22 cellular contexts compared by ENCODE assay signal in the genomic region with DNA sequence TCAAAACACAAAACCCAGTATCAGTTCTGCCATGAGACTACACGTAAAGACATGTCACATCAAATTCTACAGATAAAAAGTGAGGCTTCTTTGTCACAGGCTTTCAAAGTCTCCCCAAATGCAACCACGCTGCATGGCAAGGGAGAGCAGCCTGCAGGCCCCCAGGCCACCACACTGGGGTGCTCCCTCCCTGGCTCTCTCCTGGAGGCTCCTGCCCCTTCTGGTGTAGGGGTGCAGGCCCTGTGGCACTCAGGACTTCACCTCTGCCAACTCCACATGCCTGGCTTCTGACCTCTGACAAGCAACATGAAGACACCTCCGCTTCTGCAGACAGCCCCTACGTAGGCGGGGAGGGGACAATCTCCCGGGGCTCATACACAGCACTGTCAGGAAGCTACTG. TPM values are rescaled to one million over a fixed set of nuclear protein-coding genes. Genes with fewer than 3 reads are reported as not detected.
A peak's percentile ranks its signal among the peaks of the same experiment; 100 is the strongest.
DNase-seq lines count a peak whose midpoint lies in the region; ATAC-seq, FAIRE-seq and TF ChIP-seq lines count a peak whose summit lies in the region.
"Had no signal": no experiment of that assay in that cellular context is flagged by ENCODE, and none has a peak within 500 bp of the region (broad histone marks: within the 10 kb centered on the region; RNA-seq: fewer than 3 reads in every experiment).

No MANE protein-coding gene starts in this region.

- in situ Hi-C loops in HepG2 (cut with HindIII; ENCODE audit: extremely low pct_ligation_motif_present, low pct_unique_long_range_greater_than_20kb): no loop called here

- no peak overlapping the region for H3K4me2 ChIP-seq in HepG2 (ENCODE audit: low read depth, low read length)

- no peak for TF ChIP-seq EP300 in HepG2 (IDR thresholded peaks at IDR 0.05; ENCODE audit: low read depth in 2 of 2, low read length in 2 of 2)
- no peak for TF ChIP-seq EP300 in HepG2 (CRISPR knock-in tag; IDR thresholded peaks at IDR 0.05; ENCODE audit: borderline replicate concordance)

- H3K36me3 ChIP-seq in HepG2 (replicated peaks in 1 of 2; ENCODE audit: control insufficient read depth in 1 of 2, insufficient read depth in 2 of 2, low read length in 2 of 2) (peaks cover 31 to 60% of the 10 kb centered on the region in 2 experiments), upper lobe of right lung (peaks cover 82% of the 10 kb centered on the region)

- TF ChIP-seq RAD21 in HepG2 (CRISPR knock-in tag; IDR thresholded peaks at IDR 0.05): no peak

- FAIRE-seq in HepG2 (lab: Jason Lieb, UNC): no peak
- FAIRE-seq: bronchial epithelial cell had no signal

- H3K27ac ChIP-seq in RWPE1 (peak overlapping the region; percentile 42), HepG2 (ENCODE audit: extremely low read length, insufficient read depth, low read length) (no peak overlapping the region), upper lobe of right lung (no peak overlapping the region)
- H3K27ac ChIP-seq: gastrocnemius medialis, GM23248, psoas muscle, testis, vagina had no signal

- H3K9me3 Mint-ChIP-seq in activated T-cell treated with anti-CD3 and anti-CD28 coated beads, Interleukin-2, amount 50 U/mL, for 24 hours: no peaks in the 10 kb centered on the region
- H3K9me3 Mint-ChIP-seq in activated T-cell treated with anti-CD3 and anti-CD28 coated beads, Interleukin-2, amount 50 U/mL, for 4 hours: no peaks in the 10 kb centered on the region
- no peaks in the 10 kb centered on the region for H3K9me3 Mint-ChIP-seq in T-cell
- H3K9me3 Mint-ChIP-seq: activated naive CD4-positive, alpha-beta T cell treated with anti-CD3 and anti-CD28 coated beads, Interleukin-2, amount 50 U/mL, for 72 hours; activated T-helper 2 cell treated with anti-CD3 and anti-CD28 coated beads, Interferon-gamma antibody, Interleukin-2, Interleukin-4, amounts not matched to agents 10 μg/mL and 5 μg/mL and 100 μg/mL, durations not matched to agents 14 hours and 24 hours and 36 hours had no signal

- no peak overlapping the region for H3K9ac ChIP-seq in HepG2 (ENCODE audit: insufficient read depth, low read depth, low read length)
- H3K9ac ChIP-seq: GM23248 had no signal

- no peak overlapping the region for H2AFZ ChIP-seq in HepG2 (ENCODE audit: low read length)
- H2AFZ ChIP-seq: GM23248 had no signal

- no peak for DNase-seq in activated T-cell treated with anti-CD3 and anti-CD28 coated beads, Interleukin-2, amount 50 U/mL, for 24 hours
- no peak for DNase-seq in activated T-cell treated with anti-CD3 and anti-CD28 coated beads, Interleukin-2, amount 50 U/mL, for 4 hours
- no peak for DNase-seq in RWPE1 (ENCODE audit: low spot score)
- DNase-seq in HepG2 (ENCODE audit: low spot score): no peak
- no peak for DNase-seq in upper lobe of right lung
- DNase-seq in T-cell: no peak
- DNase-seq in NAMALWA (ENCODE audit: low spot score): no peak
- DNase-seq: BE2C; cortex of kidney; gastrocnemius medialis; GM23248; Kasumi-1; MV-4-11; NCI-H446 treated with DMSO at 0.1 percent for 48 hours; psoas muscle; stimulated activated naive CD8-positive, alpha-beta T cell treated with anti-CD3 and anti-CD28 coated beads, Interleukin-15, Interleukin-2, amounts not matched to agents 100 U/mL and 50 U/mL, for 24 hours; testis had no signal

- H3K79me2 ChIP-seq in HepG2 (ENCODE audit: insufficient read depth, low read length): no peaks in the 10 kb centered on the region

- no peak for TF ChIP-seq POLR2A in HepG2 (IDR thresholded peaks at IDR 0.05; ENCODE audit: insufficient read depth in 1 of 2, low read depth in 2 of 2, low read length in 2 of 2)

- H3K4me3 Mint-ChIP-seq in activated T-cell treated with anti-CD3 and anti-CD28 coated beads, Interleukin-2, amount 50 U/mL, for 24 hours: no peak overlapping the region
- no peak overlapping the region for H3K4me3 Mint-ChIP-seq in activated T-cell treated with anti-CD3 and anti-CD28 coated beads, Interleukin-2, amount 50 U/mL, for 4 hours
- H3K4me3 Mint-ChIP-seq in T-cell: no peak overlapping the region

- H3K4me1 Mint-ChIP-seq in activated T-cell treated with anti-CD3 and anti-CD28 coated beads, Interleukin-2, amount 50 U/mL, for 24 hours (ENCODE audit: low read depth): peaks cover 6% of the 10 kb centered on the region
- H3K4me1 Mint-ChIP-seq in activated T-cell treated with anti-CD3 and anti-CD28 coated beads, Interleukin-2, amount 50 U/mL, for 4 hours (ENCODE audit: low read depth): no peaks in the 10 kb centered on the region
- H3K4me1 Mint-ChIP-seq in T-cell: peaks cover 2 to 5% (median 4%) of the 10 kb centered on the region in 3 donors

- no peak for ATAC-seq in activated T-cell treated with anti-CD3 and anti-CD28 coated beads, Interleukin-2, amount 50 U/mL, for 4 hours
- ATAC-seq in HepG2: peak; percentile 39; the same call in 2 of the 3 replicates
- peak; percentile 29 for ATAC-seq in upper lobe of right lung
- no peak for ATAC-seq in T-cell (replicated peaks in 1 of 4)
- ATAC-seq in GM18502 (IDR thresholded peaks at IDR 0.05; ENCODE audit: poor library complexity, unreplicated experiment): no peak
- ATAC-seq: gastrocnemius medialis; stimulated activated naive CD8-positive, alpha-beta T cell treated with anti-CD3 and anti-CD28 coated beads, Interleukin-15, Interleukin-2, amounts not matched to agents 100 U/mL and 50 U/mL, for 24 hours had no signal

- no peaks in the 10 kb centered on the region for H3K27me3 Mint-ChIP-seq in activated T-cell treated with anti-CD3 and anti-CD28 coated beads, Interleukin-2, amount 50 U/mL, for 24 hours
- H3K27me3 Mint-ChIP-seq in activated T-cell treated with anti-CD3 and anti-CD28 coated beads, Interleukin-2, amount 50 U/mL, for 4 hours (ENCODE audit: low read depth): no peaks in the 10 kb centered on the region
- no peaks in the 10 kb centered on the region for H3K27me3 Mint-ChIP-seq in T-cell

- H3K9me3 ChIP-seq in HepG2 (ENCODE audit: low read length) (no peaks in the 10 kb centered on the region), upper lobe of right lung (no peaks in the 10 kb centered on the region)
- H3K9me3 ChIP-seq: BE2C, gastrocnemius medialis, psoas muscle, testis, vagina had no signal

- H3K4me3 ChIP-seq in HepG2 (replicated peaks in 1 of 3; ENCODE audit: insufficient read depth in 1 of 3, low read depth in 2 of 3, low read length in 3 of 3) (no peak overlapping the region), upper lobe of right lung (no peak overlapping the region)
- H3K4me3 ChIP-seq: gastrocnemius medialis, GM23248, psoas muscle, testis, vagina had no signal

- WGBS in HepG2 (ENCODE audit: low lambda C conversion rate): 96% methylated on average over 5 of the region's 6 CpGs

- BruUV-seq in HepG2 (replicated peaks; lab: Mats Ljungman, UMichigan): no TSS peak

- peak overlapping the region; percentile 26 for H3K27ac Mint-ChIP-seq in activated T-cell treated with anti-CD3 and anti-CD28 coated beads, Interleukin-2, amount 50 U/mL, for 24 hours
- no peak overlapping the region for H3K27ac Mint-ChIP-seq in T-cell
- H3K27ac Mint-ChIP-seq: activated T-helper 2 cell treated with anti-CD3 and anti-CD28 coated beads, Interferon-gamma antibody, Interleukin-2, Interleukin-4, amounts not matched to agents 10 μg/mL and 5 μg/mL and 100 μg/mL, durations not matched to agents 14 hours and 24 hours and 36 hours had no signal

- TF ChIP-seq CTCF in RWPE1 (conservative IDR thresholded peaks at IDR 0.05; ENCODE audit: low read depth) (no peak), HepG2 (CRISPR knock-in tag; IDR thresholded peaks at IDR 0.05) (no peak), upper lobe of right lung (IDR thresholded peaks at IDR 0.05) (no peak)

- H4K20me1 ChIP-seq in HepG2 (ENCODE audit: insufficient read depth, low read length): no peaks in the 10 kb centered on the region

- H3K36me3 Mint-ChIP-seq in activated T-cell treated with anti-CD3 and anti-CD28 coated beads, Interleukin-2, amount 50 U/mL, for 24 hours (ENCODE audit: low read depth): peaks cover 86% of the 10 kb centered on the region
- peaks cover 21% of the 10 kb centered on the region for H3K36me3 Mint-ChIP-seq in activated T-cell treated with anti-CD3 and anti-CD28 coated beads, Interleukin-2, amount 50 U/mL, for 4 hours (ENCODE audit: insufficient read depth)
- peaks cover 27% of the 10 kb centered on the region for H3K36me3 Mint-ChIP-seq in T-cell

- CTCF ChIA-PET in RWPE1 (lab: Yijun Ruan, JAX) (no interaction called here), HepG2 (lab: Yijun Ruan, JAX; ENCODE audit: low intra/inter-chr PET ratio, low total read pairs) (no interaction called here), T-cell (lab: Charles Lee) (no interaction called here)

- no peaks in the 10 kb centered on the region for H3K4me1 ChIP-seq in HepG2 (ENCODE audit: insufficient read depth, low read length)
- no peaks in the 10 kb centered on the region for H3K4me1 ChIP-seq in upper lobe of right lung
- H3K4me1 ChIP-seq: BE2C, gastrocnemius medialis, psoas muscle, vagina had no signal

- POLR2A ChIA-PET in RWPE1 (lab: Yijun Ruan, JAX; ENCODE audit: low non-redundant PET) (no interaction called here), HepG2 (lab: Yijun Ruan, JAX) (no interaction called here), T-cell (lab: Charles Lee) (no interaction called here)

- no peaks in the 10 kb centered on the region; a peak in 1 of 5 replicates for H3K27me3 ChIP-seq in HepG2 (ENCODE audit: control insufficient read depth in 1 of 2, insufficient read depth in 2 of 2, low read length in 2 of 2)
- no peaks in the 10 kb centered on the region for H3K27me3 ChIP-seq in upper lobe of right lung
- H3K27me3 ChIP-seq: BE2C, gastrocnemius medialis, testis, vagina had no signal

- intact Hi-C loops in HepG2 (cut with micrococcal nuclease; ENCODE audit: unreplicated experiment) (no loop called here), upper lobe of right lung (cut with DNase I) (no loop called here)

RNA-seq across cellular contexts. Expression of gene AKAP8, which starts 14.3 kb away (rescaled TPM):
- 10 to 100 TPM; 83.0 to 88.8 (median 88.0) TPM for total RNA-seq in activated T-cell treated with anti-CD3 and anti-CD28 coated beads, Interleukin-2, amount 50 U/mL, for 4 hours
- total RNA-seq in HepG2 (2016; rRNA removed; fragmentation: Illumina TruSeq; extraction: Trizol): 21.2 and 22.1 TPM in 2 replicates
- total RNA-seq in HepG2 (2016; cell fraction: cytosol; rRNA removed; fragmentation: Illumina TruSeq; extraction: Trizol; ENCODE audit: low read depth): 3.7 and 3.8 TPM in 2 replicates
- 20.2 and 21.5 TPM in 2 replicates for total RNA-seq in HepG2 (2016; cell fraction: insoluble cytoplasmic fraction; rRNA removed; fragmentation: Illumina TruSeq; extraction: Trizol)
- total RNA-seq in HepG2 (2016; cell fraction: membrane; rRNA removed; fragmentation: Illumina TruSeq; extraction: Trizol): 9.1 and 9.4 TPM in 2 replicates
- 17.0 and 19.9 TPM in 2 replicates for total RNA-seq in HepG2 (2016; cell fraction: nucleus; rRNA removed; fragmentation: Illumina TruSeq; extraction: Trizol)
- 15.2 and 15.9 TPM in 2 replicates for polyA plus RNA-seq in HepG2 (2011; rRNA removed)
- polyA plus RNA-seq in HepG2 (2011; cell fraction: cytosol; rRNA removed): 9.5 and 11.1 TPM in 2 replicates
- 35.3 and 39.7 TPM in 2 replicates for polyA plus RNA-seq in HepG2 (2011; cell fraction: nucleus; rRNA removed)
- 11.5 and 13.0 TPM in 2 replicates for polyA plus RNA-seq in HepG2 (2012)
- polyA plus RNA-seq in HepG2 (2016; cell fraction: cytosol; fragmentation: Illumina TruSeq; extraction: Trizol; ENCODE audit: low read depth): 1.6 TPM in 2 replicates
- 17.4 and 18.4 TPM in 2 replicates for polyA plus RNA-seq in HepG2 (2016; cell fraction: insoluble cytoplasmic fraction; fragmentation: Illumina TruSeq; extraction: Trizol; ENCODE audit: low read depth)
- polyA plus RNA-seq in HepG2 (2016; cell fraction: membrane; fragmentation: Illumina TruSeq; extraction: Trizol; ENCODE audit: low read depth): 3.7 and 4.6 TPM in 2 replicates
- polyA plus RNA-seq in HepG2 (2016; cell fraction: nucleus; fragmentation: Illumina TruSeq; extraction: Trizol; ENCODE audit: insufficient read depth, low read depth): 47.6 and 49.0 TPM in 2 replicates
- polyA minus RNA-seq in HepG2 (2011; rRNA and poly(A)+ RNA removed; ENCODE audit: low replicate concordance): 13.4 and 15.5 TPM in 2 replicates
- 8.0 and 10.5 TPM in 2 replicates for polyA minus RNA-seq in HepG2 (2011; cell fraction: cytosol; rRNA and poly(A)+ RNA removed)
- polyA minus RNA-seq in HepG2 (2011; cell fraction: nucleus; rRNA and poly(A)+ RNA removed): 10.9 and 13.4 TPM in 2 replicates
- 31.0 TPM for total RNA-seq in upper lobe of right lung
- total RNA-seq in T-cell: 10 to 100 TPM; 75.8 to 90.3 (median 86.7) TPM

RNA-seq across cellular contexts. Expression of gene BRD4, which starts 32.9 kb away (rescaled TPM):
- 100 to 1,000 TPM; 102 to 113 (median 112) TPM for total RNA-seq in activated T-cell treated with anti-CD3 and anti-CD28 coated beads, Interleukin-2, amount 50 U/mL, for 4 hours
- 11.4 TPM in 2 replicates for total RNA-seq in HepG2 (2016; rRNA removed; fragmentation: Illumina TruSeq; extraction: Trizol)
- 9.3 and 10.8 TPM in 2 replicates for total RNA-seq in HepG2 (2016; cell fraction: cytosol; rRNA removed; fragmentation: Illumina TruSeq; extraction: Trizol; ENCODE audit: low read depth)
- total RNA-seq in HepG2 (2016; cell fraction: insoluble cytoplasmic fraction; rRNA removed; fragmentation: Illumina TruSeq; extraction: Trizol): 9.9 and 11.8 TPM in 2 replicates
- 14.9 and 16.5 TPM in 2 replicates for total RNA-seq in HepG2 (2016; cell fraction: membrane; rRNA removed; fragmentation: Illumina TruSeq; extraction: Trizol)
- 16.3 and 19.3 TPM in 2 replicates for total RNA-seq in HepG2 (2016; cell fraction: nucleus; rRNA removed; fragmentation: Illumina TruSeq; extraction: Trizol)
- polyA plus RNA-seq in HepG2 (2011; rRNA removed): 10.5 TPM in 2 replicates
- 5.5 and 5.9 TPM in 2 replicates for polyA plus RNA-seq in HepG2 (2011; cell fraction: cytosol; rRNA removed)
- polyA plus RNA-seq in HepG2 (2011; cell fraction: nucleus; rRNA removed): 33.7 and 40.9 TPM in 2 replicates
- 38.7 and 50.8 TPM in 2 replicates for polyA plus RNA-seq in HepG2 (2012)
- polyA plus RNA-seq in HepG2 (2016; cell fraction: cytosol; fragmentation: Illumina TruSeq; extraction: Trizol; ENCODE audit: low read depth): 3.9 and 4.0 TPM in 2 replicates
- polyA plus RNA-seq in HepG2 (2016; cell fraction: insoluble cytoplasmic fraction; fragmentation: Illumina TruSeq; extraction: Trizol; ENCODE audit: low read depth): 19.8 and 29.3 TPM in 2 replicates
- polyA plus RNA-seq in HepG2 (2016; cell fraction: membrane; fragmentation: Illumina TruSeq; extraction: Trizol; ENCODE audit: low read depth): 14.9 and 16.3 TPM in 2 replicates
- polyA plus RNA-seq in HepG2 (2016; cell fraction: nucleus; fragmentation: Illumina TruSeq; extraction: Trizol; ENCODE audit: insufficient read depth, low read depth): 50.8 and 56.4 TPM in 2 replicates
- 42.7 and 54.2 TPM in 2 replicates for polyA minus RNA-seq in HepG2 (2011; rRNA and poly(A)+ RNA removed; ENCODE audit: low replicate concordance)
- polyA minus RNA-seq in HepG2 (2011; cell fraction: cytosol; rRNA and poly(A)+ RNA removed): 22.2 and 24.6 TPM in 2 replicates
- polyA minus RNA-seq in HepG2 (2011; cell fraction: nucleus; rRNA and poly(A)+ RNA removed): 49.4 and 56.1 TPM in 2 replicates
- 101 TPM for total RNA-seq in upper lobe of right lung
- total RNA-seq in T-cell: 100 to 1,000 TPM; 115 to 154 (median 139) TPM

RNA-seq across cellular contexts. Expression of gene AKAP8L, which starts 53.5 kb away (rescaled TPM):
- 10 to 100 TPM; 65.3 to 67.6 (median 65.5) TPM for total RNA-seq in activated T-cell treated with anti-CD3 and anti-CD28 coated beads, Interleukin-2, amount 50 U/mL, for 4 hours
- total RNA-seq in HepG2 (2016; rRNA removed; fragmentation: Illumina TruSeq; extraction: Trizol) (27.3 and 48.2 TPM in 2 replicates), upper lobe of right lung (95.5 TPM), T-cell (100 to 1,000 TPM; 134 to 198 (median 184) TPM)
- total RNA-seq in HepG2 (2016; cell fraction: cytosol; rRNA removed; fragmentation: Illumina TruSeq; extraction: Trizol; ENCODE audit: low read depth): 42.8 and 43.6 TPM in 2 replicates
- 28.1 and 49.6 TPM in 2 replicates for total RNA-seq in HepG2 (2016; cell fraction: insoluble cytoplasmic fraction; rRNA removed; fragmentation: Illumina TruSeq; extraction: Trizol)
- total RNA-seq in HepG2 (2016; cell fraction: membrane; rRNA removed; fragmentation: Illumina TruSeq; extraction: Trizol): 19.3 and 21.1 TPM in 2 replicates
- 58.1 and 60.2 TPM in 2 replicates for total RNA-seq in HepG2 (2016; cell fraction: nucleus; rRNA removed; fragmentation: Illumina TruSeq; extraction: Trizol)
- polyA plus RNA-seq in HepG2 (2011; rRNA removed): 49.6 and 63.4 TPM in 2 replicates
- polyA plus RNA-seq in HepG2 (2011; cell fraction: cytosol; rRNA removed): 25.4 and 26.0 TPM in 2 replicates
- polyA plus RNA-seq in HepG2 (2011; cell fraction: nucleus; rRNA removed): 267 and 311 TPM in 2 replicates
- polyA plus RNA-seq in HepG2 (2012): 54.1 and 55.4 TPM in 2 replicates
- 3.5 and 4.1 TPM in 2 replicates for polyA plus RNA-seq in HepG2 (2016; cell fraction: cytosol; fragmentation: Illumina TruSeq; extraction: Trizol; ENCODE audit: low read depth)
- polyA plus RNA-seq in HepG2 (2016; cell fraction: insoluble cytoplasmic fraction; fragmentation: Illumina TruSeq; extraction: Trizol; ENCODE audit: low read depth): 25.4 and 30.1 TPM in 2 replicates
- 5.6 and 6.0 TPM in 2 replicates for polyA plus RNA-seq in HepG2 (2016; cell fraction: membrane; fragmentation: Illumina TruSeq; extraction: Trizol; ENCODE audit: low read depth)
- 142 and 146 TPM in 2 replicates for polyA plus RNA-seq in HepG2 (2016; cell fraction: nucleus; fragmentation: Illumina TruSeq; extraction: Trizol; ENCODE audit: insufficient read depth, low read depth)
- 57.8 and 104 TPM in 2 replicates for polyA minus RNA-seq in HepG2 (2011; rRNA and poly(A)+ RNA removed; ENCODE audit: low replicate concordance)
- 22.7 and 31.4 TPM in 2 replicates for polyA minus RNA-seq in HepG2 (2011; cell fraction: cytosol; rRNA and poly(A)+ RNA removed)
- 67.1 and 87.6 TPM in 2 replicates for polyA minus RNA-seq in HepG2 (2011; cell fraction: nucleus; rRNA and poly(A)+ RNA removed)

Comparison
In these comparisons a context has a peak if more than half of its experiments do, and no peak if none do; other contexts are left out.
1. ATAC-seq: peak in HepG2 (single experiment) and upper lobe of right lung (single experiment); none in activated T-cell treated with anti-CD3 and anti-CD28 coated beads, Interleukin-2, amount 50 U/mL, for 4 hours (0 of 2), T-cell (0 of 4) and GM18502 (single experiment).